8 cellular contexts compared by ENCODE assay signal in genomic region chr3:194396897-194397756, GRCh38. TPM values are rescaled to one million over a fixed set of nuclear protein-coding genes. Genes with fewer than 3 reads are reported as not detected.
A peak's percentile ranks its signal among the peaks of the same experiment; 100 is the strongest.
DNase-seq lines count a peak whose midpoint lies in the region; ATAC-seq and TF ChIP-seq lines count a peak whose summit lies in the region.

No MANE protein-coding gene starts in this region.

- peak; percentile 24 to 47 for ATAC-seq in activated CD4-positive, CD25-positive, alpha-beta regulatory T cell treated with anti-CD3 and anti-CD28 coated beads, Interleukin-2, amount 50 U/mL, for 24 hours
- peak; percentile 48 for ATAC-seq in activated T-helper 17 cell treated with anti-CD3 and anti-CD28 coated beads, Interleukin-2, amount 50 U/mL, for 72 hours (replicated peaks)

- TF ChIP-seq CTCF in thyroid gland (IDR thresholded peaks at IDR 0.05): no peak

- no peaks in the 10 kb centered on the region for H3K27me3 ChIP-seq in thyroid gland

- 44% methylated on average over 21 to 33 of the region's 69 CpGs for WGBS in thyroid gland, 2 donors

- intact Hi-C loops in thyroid gland (cut with DNase I): loop anchor here (5.0 kb wide), 1 partner anchor 55 kb away; no protein-coding TSS in a partner anchor

- no peak for TF ChIP-seq POLR2A in thyroid gland (IDR thresholded peaks at IDR 0.05)
- TF ChIP-seq POLR2A in erythroblast (IDR thresholded peaks at IDR 0.05; ENCODE audit: low read length): no peak

- peak overlapping the region in 2 of 3 donors; percentile 83 to 90 for H3K27ac ChIP-seq in thyroid gland

- H3K27me3 Mint-ChIP-seq in activated T-helper 17 cell treated with anti-CD3 and anti-CD28 coated beads, Interleukin-2, amount 50 U/mL, for 72 hours: no peaks in the 10 kb centered on the region

- H3K36me3 ChIP-seq in thyroid gland: no peaks in the 10 kb centered on the region

- peaks cover 40% of the 10 kb centered on the region for H3K4me1 Mint-ChIP-seq in activated T-helper 17 cell treated with anti-CD3 and anti-CD28 coated beads, Interleukin-2, amount 50 U/mL, for 72 hours

- H3K4me1 ChIP-seq in thyroid gland: peaks cover 19 to 34% of the 10 kb centered on the region in 2 donors

- peak overlapping the region; percentile 85 for H3K4me3 Mint-ChIP-seq in activated T-helper 17 cell treated with anti-CD3 and anti-CD28 coated beads, Interleukin-2, amount 50 U/mL, for 72 hours

- no peaks in the 10 kb centered on the region for H3K9me3 Mint-ChIP-seq in activated T-helper 17 cell treated with anti-CD3 and anti-CD28 coated beads, Interleukin-2, amount 50 U/mL, for 72 hours

- no peak overlapping the region for H3K4me3 ChIP-seq in thyroid gland (replicated peaks in 1 of 3)

- H3K36me3 Mint-ChIP-seq in activated T-helper 17 cell treated with anti-CD3 and anti-CD28 coated beads, Interleukin-2, amount 50 U/mL, for 72 hours (ENCODE audit: low read depth): no peaks in the 10 kb centered on the region

- H3K27ac Mint-ChIP-seq in activated T-helper 17 cell treated with anti-CD3 and anti-CD28 coated beads, Interleukin-2, amount 50 U/mL, for 72 hours: no peak overlapping the region

- no peak for DNase-seq in activated CD4-positive, CD25-positive, alpha-beta regulatory T cell (lab: John Stamatoyannopoulos, UW)
- peak; percentile 25 for DNase-seq in iris pigment epithelial cell (ENCODE audit: low read depth)
- no peak for DNase-seq in thyroid gland
- DNase-seq in erythroblast (lab: John Stamatoyannopoulos, UW): no peak
- no peak for DNase-seq in NCI-H2171 treated with DMSO at 0.1 percent for 48 hours (lab: John Stamatoyannopoulos, UW)
- DNase-seq in NCI-H774 (lab: John Stamatoyannopoulos, UW): no peak

- no peaks in the 10 kb centered on the region for H3K9me3 ChIP-seq in thyroid gland

RNA-seq across cellular contexts. Expression of gene GP5, which starts 1.9 kb away (rescaled TPM):
- total RNA-seq in activated T-helper 17 cell treated with anti-CD3 and anti-CD28 coated beads, Interleukin-2, amount 50 U/mL, for 72 hours: 1 to 10 TPM; 1.4 TPM
- 1 to 10 TPM in 1 of 4 donors, under 1 TPM in 3; 0.39 to 1.2 (median 0.74) TPM for total RNA-seq in thyroid gland

RNA-seq across cellular contexts. Expression of gene LRRC15, which starts 27.6 kb away (rescaled TPM):
- total RNA-seq in activated T-helper 17 cell treated with anti-CD3 and anti-CD28 coated beads, Interleukin-2, amount 50 U/mL, for 72 hours: not detected
- total RNA-seq in thyroid gland: 1 to 10 TPM in 3 of 4 donors, under 1 TPM in 1; 0.79 to 6.7 (median 1.4) TPM

RNA-seq across cellular contexts. Expression of gene CPN2, which starts 46.0 kb away (rescaled TPM):
- total RNA-seq in activated T-helper 17 cell treated with anti-CD3 and anti-CD28 coated beads, Interleukin-2, amount 50 U/mL, for 72 hours: not detected
- total RNA-seq in thyroid gland: not detected
